Comparison of ENCODE assay signal across 8 cellular contexts in genomic region chr19:10333758-10334339, GRCh38. TPM values are rescaled to one million over a fixed set of nuclear protein-coding genes. Genes with fewer than 3 reads are reported as not detected.
A peak's percentile ranks its signal among the peaks of the same experiment; 100 is the strongest.
DNase-seq lines count a peak whose midpoint lies in the region; ATAC-seq, FAIRE-seq and TF ChIP-seq lines count a peak whose summit lies in the region.

No MANE protein-coding gene starts in this region.

- H3K9me3 ChIP-seq in PC-9 (ENCODE audit: insufficient read depth, low read depth) = no peaks in the 10 kb centered on the region
- H3K9me3 ChIP-seq in esophagus (ENCODE audit: control insufficient read depth in 2 of 2, insufficient read depth in 1 of 2, low read depth in 1 of 2, low read length in 1 of 2) = no peaks in the 10 kb centered on the region
- H3K9me3 ChIP-seq in parathyroid adenoma (ENCODE audit: control insufficient read depth, low read length) = no peaks in the 10 kb centered on the region

- H3K27me3 ChIP-seq in PC-9 (ENCODE audit: insufficient read depth, low read depth) (no peaks in the 10 kb centered on the region), esophagus (ENCODE audit: control insufficient read depth in 1 of 2, insufficient read depth in 2 of 2, low read length in 2 of 2) (no peaks in the 10 kb centered on the region), parathyroid adenoma (ENCODE audit: control insufficient read depth, insufficient read depth, low read length) (no peaks in the 10 kb centered on the region)

- intact Hi-C loops in PC-9 (cut with micrococcal nuclease; ENCODE audit: unreplicated experiment) = loop anchor here (1.0 to 5.0 kb wide), 2 partner anchors 48 to 65 kb away; partner anchors contain the start of gene TYK2

- H3K4me2 ChIP-seq in PC-9 (peak overlapping the region; percentile 99), parathyroid adenoma (ENCODE audit: low read length) (peak overlapping the region; percentile 88)

- no peak for FAIRE-seq in D721Med (lab: Jason Lieb, UNC)

- BruUV-seq in PC-9 (replicated peaks; lab: Mats Ljungman, UMichigan) = TSS peak; percentile 80

- ATAC-seq in HG03039 (IDR thresholded peaks at IDR 0.05; ENCODE audit: unreplicated experiment) (no peak), HG03196 (IDR thresholded peaks at IDR 0.05; ENCODE audit: unreplicated experiment) (no peak)

- WGBS in esophagus, 2 donors = 11 to 14% methylated on average over 33 of the region's 33 CpGs

- H3K9me2 ChIP-seq in PC-9 (ENCODE audit: insufficient read depth) = no peaks in the 10 kb centered on the region

- peaks cover 8% of the 10 kb centered on the region; the same call in 1 of the 2 replicates for H3F3A ChIP-seq in PC-9 (ENCODE audit: insufficient read depth, low read depth)

- H3K4me3 ChIP-seq in PC-9 (peak overlapping the region; percentile 78), esophagus (ENCODE audit: low read depth in 1 of 2, low read length in 2 of 2) (peak overlapping the region; percentile 78 to 95), parathyroid adenoma (ENCODE audit: low read depth, low read length) (peak overlapping the region; percentile 98)

- H3K4me1 ChIP-seq in PC-9 (replicated peaks; ENCODE audit: insufficient read depth) (peaks cover 10% of the 10 kb centered on the region), esophagus (ENCODE audit: control insufficient read depth in 2 of 2, insufficient read depth in 2 of 2, low read length in 1 of 2) (peaks cover 4 to 14% of the 10 kb centered on the region in 2 donors), parathyroid adenoma (peaks cover 11% of the 10 kb centered on the region)

- H3K36me3 ChIP-seq in PC-9 (ENCODE audit: low read depth) (0 out of 2 replicates have a peak, but pooled peaks cover 16% of the 10 kb centered on the region), esophagus (ENCODE audit: control insufficient read depth in 2 of 2, insufficient read depth in 2 of 2, low read length in 1 of 2) (peaks cover 0 to 8% of the 10 kb centered on the region in 2 donors), parathyroid adenoma (ENCODE audit: control insufficient read depth, insufficient read depth, low read length) (no peaks in the 10 kb centered on the region)

- peak; percentile 50 for DNase-seq in DMS 273 (lab: John Stamatoyannopoulos, UW; ENCODE audit: unreplicated experiment)
- DNase-seq in DMS 273 treated with DMSO at 0.1 percent for 48 hours (lab: John Stamatoyannopoulos, UW) = no peak
- peak in 1 of 2 experiments; percentile 39 for DNase-seq in PC-9
- no peak for DNase-seq in D721Med (ENCODE audit: insufficient read length, low spot score)

- H2AFZ ChIP-seq in PC-9 (peak overlapping the region; percentile 95), parathyroid adenoma (peak overlapping the region; percentile 91)

- POLR2A ChIA-PET in PC-9 (lab: Charles Lee; ENCODE audit: unreplicated experiment) = interaction anchor here (0.5 to 1.2 kb wide), 15 partner anchors 15 to 931 kb away, joined by 3 to 39 read pairs (median 6); partner anchors contain the start of genes ICAM1, ICAM4 and ICAM5

- H4K20me1 ChIP-seq in PC-9 (ENCODE audit: insufficient read depth) = peaks cover 11% of the 10 kb centered on the region

- CTCF ChIA-PET in PC-9 (lab: Charles Lee) = interaction anchor here (0.6 to 0.8 kb wide), 3 partner anchors 55 to 1041 kb away, joined by 3 to 6 read pairs (median 4); no protein-coding TSS in a partner anchor

- H3K9ac ChIP-seq in parathyroid adenoma = no peak overlapping the region

- TF ChIP-seq CTCF in PC-9 (conservative IDR thresholded peaks at IDR 0.05) = no peak
- TF ChIP-seq CTCF in parathyroid adenoma (IDR thresholded peaks at IDR 0.05) = no peak
- no peak for TF ChIP-seq CTCF in D721Med (IDR thresholded peaks at IDR 0.05; ENCODE audit: insufficient read depth, missing control alignments)

- peaks cover 29% of the 10 kb centered on the region for H3K79me2 ChIP-seq in PC-9 (ENCODE audit: low read depth)
- H3K79me2 ChIP-seq in parathyroid adenoma = peaks cover 4% of the 10 kb centered on the region

- H3K27ac ChIP-seq in PC-9 = no peak overlapping the region
- H3K27ac ChIP-seq in esophagus (ENCODE audit: low read depth in 2 of 2, low read length in 1 of 2) = peak overlapping the region; percentile 79 to 92
- H3K27ac ChIP-seq in parathyroid adenoma = peak overlapping the region; percentile 80

RNA-seq across cellular contexts. Expression of gene RAVER1, which starts 0.5 kb away (rescaled TPM):
- 52.9 and 83.9 TPM in 2 replicates for total RNA-seq in PC-9 (2021)
- polyA plus RNA-seq in esophagus = 1 to 10 TPM; 7.1 to 8.2 TPM

RNA-seq across cellular contexts. Expression of gene ICAM3, which starts 5.6 kb away (rescaled TPM):
- total RNA-seq in PC-9 (2021) = 14.0 and 22.7 TPM in 2 replicates
- 1 to 10 TPM; 3.8 to 5.8 TPM for polyA plus RNA-seq in esophagus

RNA-seq across cellular contexts. Expression of gene FDX2, which starts 18.0 kb away (rescaled TPM):
- 23.1 and 29.2 TPM in 2 replicates for total RNA-seq in PC-9 (2021)
- 10 to 100 TPM; 18.3 to 18.5 TPM for polyA plus RNA-seq in esophagus

RNA-seq across cellular contexts. Expression of gene ZGLP1, which starts 24.2 kb away (rescaled TPM):
- total RNA-seq in PC-9 (2021) = 7.5 and 10.2 TPM in 2 replicates
- polyA plus RNA-seq in esophagus = 1 to 10 TPM; 2.0 to 8.2 TPM

RNA-seq across cellular contexts. Expression of gene ICAM5, which starts 44.1 kb away (rescaled TPM):
- 19.2 and 24.0 TPM in 2 replicates for total RNA-seq in PC-9 (2021)
- polyA plus RNA-seq in esophagus = under 1 TPM; 0.27 to 0.45 TPM
